8 cellular contexts compared by ENCODE assay signal in genomic region chr5:176537608-176538504, GRCh38.
A peak's percentile ranks its signal among the peaks of the same experiment; 100 is the strongest.
DNase-seq lines count a peak whose midpoint lies in the region; ATAC-seq and TF ChIP-seq lines count a peak whose summit lies in the region.

No MANE protein-coding gene starts in this region.

- H3K9ac ChIP-seq in SK-N-MC (ENCODE audit: insufficient read length) = peak overlapping the region; percentile 88

- H3K36me3 Mint-ChIP-seq in activated naive CD4-positive, alpha-beta T cell treated with anti-CD3 and anti-CD28 coated beads, Interleukin-2, amount 50 U/mL, for 24 hours = no peaks in the 10 kb centered on the region

- peak; percentile 95 for DNase-seq in GM04503 (ENCODE audit: low read depth)
- peak; percentile 94 for DNase-seq in NCI-H1048 (lab: John Stamatoyannopoulos, UW)
- DNase-seq in SK-N-MC (ENCODE audit: low read depth, low spot score) = peak; percentile 99
- DNase-seq in germinal center (ENCODE audit: low spot score) = peak; percentile 90
- DNase-seq in superior temporal gyrus (ENCODE audit: extremely low spot score) = peak; percentile 99

- peak overlapping the region; percentile 99 for H3K4me3 ChIP-seq in SK-N-MC
- H3K4me3 ChIP-seq in neutrophil (ENCODE audit: low read depth in 1 of 2, low read length in 1 of 2) = peak overlapping the region; percentile 75 to 99

- H3K9me3 Mint-ChIP-seq in activated naive CD4-positive, alpha-beta T cell treated with anti-CD3 and anti-CD28 coated beads, Interleukin-2, amount 50 U/mL, for 24 hours = no peaks in the 10 kb centered on the region

- TF ChIP-seq CTCF in neutrophil (IDR thresholded peaks at IDR 0.05) = peak; percentile 17

- peaks cover 72% of the 10 kb centered on the region for H3K4me1 Mint-ChIP-seq in activated naive CD4-positive, alpha-beta T cell treated with anti-CD3 and anti-CD28 coated beads, Interleukin-2, amount 50 U/mL, for 24 hours

- H3K36me3 ChIP-seq in SK-N-MC (ENCODE audit: insufficient read depth, low read length) (peaks cover 15% of the 10 kb centered on the region), neutrophil (no peaks in the 10 kb centered on the region)

- H3K4me1 ChIP-seq in neutrophil (ENCODE audit: control insufficient read depth in 1 of 2, insufficient read depth in 1 of 2, low read depth in 1 of 2, low read length in 1 of 2) = peaks cover 82 to 85% of the 10 kb centered on the region in 2 experiments

- H3K27me3 ChIP-seq in neutrophil = no peaks in the 10 kb centered on the region

- H3K4me3 Mint-ChIP-seq in activated naive CD4-positive, alpha-beta T cell treated with anti-CD3 and anti-CD28 coated beads, Interleukin-2, amount 50 U/mL, for 24 hours = peak overlapping the region; percentile 98

- H3K27ac Mint-ChIP-seq in activated naive CD4-positive, alpha-beta T cell treated with anti-CD3 and anti-CD28 coated beads, Interleukin-2, amount 50 U/mL, for 24 hours = peak overlapping the region; percentile 98

- H3K27me3 Mint-ChIP-seq in activated naive CD4-positive, alpha-beta T cell treated with anti-CD3 and anti-CD28 coated beads, Interleukin-2, amount 50 U/mL, for 24 hours = no peaks in the 10 kb centered on the region

- ATAC-seq in HG02588 (IDR thresholded peaks at IDR 0.05; ENCODE audit: unreplicated experiment) = peak; percentile 74

- H3K27ac ChIP-seq in SK-N-MC = peak overlapping the region; percentile 92
- peak overlapping the region; percentile 100 for H3K27ac ChIP-seq in neutrophil

- H3K9me3 ChIP-seq in SK-N-MC (ENCODE audit: low read depth, low read length) (no peaks in the 10 kb centered on the region), neutrophil (no peaks in the 10 kb centered on the region)

Comparison
In these comparisons a context has a peak if more than half of its experiments do, and no peak if none do; other contexts are left out.
1. Peak in every context shown above with its lines: DNase-seq, ATAC-seq, H3K4me3 ChIP-seq and H3K27ac ChIP-seq.